Comparison of ENCODE assay signal across 12 cellular contexts in the genomic region with DNA sequence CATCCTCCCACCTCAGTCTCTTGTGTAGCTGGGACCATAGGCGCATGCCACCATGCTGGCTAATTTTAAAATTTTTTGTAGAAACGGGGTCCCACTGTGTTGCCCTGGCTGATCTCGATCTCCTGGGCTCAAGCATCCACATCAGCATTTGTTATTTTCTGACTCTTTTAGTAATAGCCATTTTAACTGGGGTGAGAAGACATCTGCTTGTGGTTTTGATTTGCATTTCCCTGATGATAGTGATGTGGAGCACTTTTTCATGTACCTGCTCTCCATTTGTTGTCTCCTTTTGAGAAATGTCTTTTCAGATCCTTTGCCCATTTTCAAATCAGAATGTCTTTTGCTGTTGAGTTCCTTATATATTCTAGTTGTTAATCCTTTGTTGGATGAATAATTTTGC. TPM values are rescaled to one million over a fixed set of nuclear protein-coding genes. Genes with fewer than 3 reads are reported as not detected.
A peak's percentile ranks its signal among the peaks of the same experiment; 100 is the strongest.
DNase-seq lines count a peak whose midpoint lies in the region; ATAC-seq lines count a peak whose summit lies in the region.
"Had no signal": no experiment of that assay in that cellular context is flagged by ENCODE, and none has a peak within 500 bp of the region (broad histone marks: within the 10 kb centered on the region; RNA-seq: fewer than 3 reads in every experiment).

No MANE protein-coding gene starts in this region.

- peaks cover 59% of the 10 kb centered on the region for H3K79me2 ChIP-seq in GM23248 (ENCODE audit: insufficient read depth)

- H3K9ac ChIP-seq in GM23248, result no peak overlapping the region

- H3K4me1 ChIP-seq in GM23248 (ENCODE audit: insufficient read depth), result peaks cover 18% of the 10 kb centered on the region

- ATAC-seq in GM18499 (IDR thresholded peaks at IDR 0.05; ENCODE audit: insufficient read depth, unreplicated experiment), result peak; percentile 69
- ATAC-seq in GM21381 (IDR thresholded peaks at IDR 0.05; ENCODE audit: unreplicated experiment), result peak; percentile 57
- peak; percentile 52 for ATAC-seq in HG03342 (IDR thresholded peaks at IDR 0.05; ENCODE audit: unreplicated experiment)
- peak; percentile 51 for ATAC-seq in activated naive CD8-positive, alpha-beta T cell treated with anti-CD3 and anti-CD28 coated beads, Interleukin-2, amount 50 U/mL, for 24 hours

- no peak overlapping the region for H3K4me3 ChIP-seq in GM23248

- no peak overlapping the region for H3K27ac ChIP-seq in GM23248
- H3K27ac ChIP-seq: HL-60 had no signal

- peaks cover 17% of the 10 kb centered on the region for H3F3A ChIP-seq in GM23248 (ENCODE audit: insufficient read depth)

- H3K4me3 Mint-ChIP-seq in activated naive CD8-positive, alpha-beta T cell treated with anti-CD3 and anti-CD28 coated beads, Interleukin-2, amount 50 U/mL, for 24 hours, result peak overlapping the region; percentile 68

- 91 to 98% methylated on average over 3 of the region's 3 CpGs for WGBS in GM23248 (ENCODE audit: low coverage in 1 of 2, low lambda C conversion rate in 2 of 2, missing lambda C conversion rate in 2 of 2), 2 experiments

- no peaks in the 10 kb centered on the region for H3K27me3 ChIP-seq in GM23248 (replicated peaks; ENCODE audit: insufficient read depth)

- H3K9me3 Mint-ChIP-seq in activated naive CD8-positive, alpha-beta T cell treated with anti-CD3 and anti-CD28 coated beads, Interleukin-2, amount 50 U/mL, for 24 hours, result no peaks in the 10 kb centered on the region

- no peaks in the 10 kb centered on the region for H3K9me3 ChIP-seq in GM23248 (ENCODE audit: low read depth)

- no peaks in the 10 kb centered on the region for H4K20me1 ChIP-seq in GM23248 (ENCODE audit: insufficient read depth)

- H3K4me2 ChIP-seq in GM23248 (ENCODE audit: unreplicated experiment), result no peak overlapping the region

- no peak overlapping the region for H2AFZ ChIP-seq in GM23248

- H3K4me1 Mint-ChIP-seq in activated naive CD8-positive, alpha-beta T cell treated with anti-CD3 and anti-CD28 coated beads, Interleukin-2, amount 50 U/mL, for 24 hours, result peaks cover 48% of the 10 kb centered on the region

- in situ Hi-C loops in GM23248 (cut with MboI), result no loop called here

- peak overlapping the region; percentile 73 for H3K27ac Mint-ChIP-seq in activated naive CD8-positive, alpha-beta T cell treated with anti-CD3 and anti-CD28 coated beads, Interleukin-2, amount 50 U/mL, for 24 hours

- H3K36me3 Mint-ChIP-seq in activated naive CD8-positive, alpha-beta T cell treated with anti-CD3 and anti-CD28 coated beads, Interleukin-2, amount 50 U/mL, for 24 hours (ENCODE audit: low read depth), result peaks cover 7% of the 10 kb centered on the region

- H3K36me3 ChIP-seq in GM23248 (ENCODE audit: low read depth), result no peaks in the 10 kb centered on the region

- H3K27me3 Mint-ChIP-seq in activated naive CD8-positive, alpha-beta T cell treated with anti-CD3 and anti-CD28 coated beads, Interleukin-2, amount 50 U/mL, for 24 hours, result no peaks in the 10 kb centered on the region

- no peak for DNase-seq in activated naive CD8-positive, alpha-beta T cell treated with anti-CD3 and anti-CD28 coated beads, Interleukin-2, amount 50 U/mL, for 24 hours
- DNase-seq in GM23248, result no peak
- no peak for DNase-seq in CD1c-positive myeloid dendritic cell (ENCODE audit: extremely low spot score)
- no peak for DNase-seq in GM03348 (ENCODE audit: low spot score)
- DNase-seq in activated CD4-positive, alpha-beta T cell treated with anti-CD3 and anti-CD28 coated beads for 1 hour, result no peak
- DNase-seq: DMS79, NCI-H524, occipital lobe had no signal

- H3K9me2 ChIP-seq in GM23248 (ENCODE audit: insufficient read depth), result no peaks in the 10 kb centered on the region

RNA-seq across cellular contexts. Expression of a gene that starts 22.2 kb away (rescaled TPM):
- 23.8 and 38.7 TPM in 2 replicates for total RNA-seq in GM23248 (2014; rRNA removed; shearing (Covaris generic))
- polyA plus RNA-seq in GM23248 (2016; fragmentation: Nextera tagmentation; extraction: Ambion mirVana), result 18.2 and 21.5 TPM in 2 replicates
